14 cellular contexts compared by ENCODE assay signal in the genomic region with DNA sequence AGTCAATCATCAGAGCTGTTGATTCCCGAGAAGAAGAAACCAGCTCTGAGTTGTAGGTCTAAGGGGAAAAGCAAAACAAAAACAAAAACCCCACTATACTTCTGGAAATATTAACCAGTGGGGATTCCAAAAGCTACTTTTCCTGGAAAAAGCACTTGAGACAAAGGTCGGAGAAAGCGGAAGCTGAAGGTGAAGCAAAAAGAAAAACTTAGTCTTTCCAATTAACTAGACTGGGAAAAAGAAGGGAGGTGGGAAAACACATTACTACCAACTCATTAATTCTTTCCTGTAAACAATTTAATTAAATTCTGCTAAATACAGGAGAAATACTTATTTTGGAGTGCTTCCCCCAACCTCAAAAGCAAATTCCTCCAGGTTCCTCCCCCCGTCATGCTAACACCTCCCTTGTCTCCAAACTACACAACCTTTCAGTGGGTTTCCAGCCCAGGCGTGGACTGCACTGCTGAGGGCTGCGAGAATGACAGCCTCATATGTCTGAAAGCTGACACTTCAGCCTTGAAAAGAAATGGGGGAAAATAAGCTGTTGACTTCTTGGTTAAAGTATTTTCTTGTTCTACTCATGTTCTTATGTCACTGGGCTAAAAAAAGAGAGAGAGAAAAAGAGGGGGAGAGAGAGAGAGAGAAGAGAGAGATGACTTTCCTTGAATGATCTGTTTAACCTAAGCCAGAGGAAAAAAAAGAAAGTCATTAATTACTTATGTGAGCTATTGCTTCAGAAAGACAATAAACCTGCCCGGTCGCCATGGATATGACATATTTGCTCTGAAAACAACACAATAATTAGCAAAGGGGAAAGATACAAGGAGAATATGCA. TPM values are rescaled to one million over a fixed set of nuclear protein-coding genes. Genes with fewer than 3 reads are reported as not detected.
DNase-seq lines count a peak whose midpoint lies in the region; ATAC-seq and TF ChIP-seq lines count a peak whose summit lies in the region.
"Had no signal": no experiment of that assay in that cellular context is flagged by ENCODE, and none has a peak within 500 bp of the region (broad histone marks: within the 10 kb centered on the region; RNA-seq: fewer than 3 reads in every experiment).

No MANE protein-coding gene starts in this region.

- no peaks in the 10 kb centered on the region for H3K36me3 ChIP-seq in left ventricle myocardium inferior
- no peaks in the 10 kb centered on the region for H3K36me3 ChIP-seq in uterus
- H3K36me3 ChIP-seq: upper lobe of left lung had no signal

- peaks cover 6 to 11% of the 10 kb centered on the region in 2 donors for H3K4me1 Mint-ChIP-seq in immature natural killer cell

- peaks cover 0 to 2% (median 0%) of the 10 kb centered on the region in 6 donors for H3K9me3 Mint-ChIP-seq in immature natural killer cell
- H3K9me3 Mint-ChIP-seq: memory B cell had no signal

- intact Hi-C loops in left ventricle myocardium inferior (cut with micrococcal nuclease): no loop called here
- intact Hi-C loops in left cardiac atrium (cut with DNase I): loop anchor here (10.0 kb wide), 3 partner anchors 57 to 257 kb away; no protein-coding TSS in a partner anchor
- intact Hi-C loops in uterus (cut with DNase I; ENCODE audit: low total_unique reads): no loop called here

- H3K27ac ChIP-seq in left ventricle myocardium inferior (replicated peaks): peak overlapping the region; percentile 20
- peak overlapping the region; percentile 68 to 87 for H3K27ac ChIP-seq in uterus

- peak overlapping the region; percentile 10 for H3K4me3 ChIP-seq in left ventricle myocardium inferior
- H3K4me3 ChIP-seq in uterus: peak overlapping the region in 1 of 2 donors; percentile 0
- H3K4me3 ChIP-seq: upper lobe of left lung had no signal

- H3K36me3 Mint-ChIP-seq in immature natural killer cell: no peaks in the 10 kb centered on the region
- H3K36me3 Mint-ChIP-seq: memory B cell had no signal

- peaks cover 0 to 9% (median 8%) of the 10 kb centered on the region in 3 donors for H3K27me3 Mint-ChIP-seq in immature natural killer cell (ENCODE audit: low read depth in 3 of 3)

- H3K9me3 ChIP-seq in left ventricle myocardium inferior (replicated peaks) (no peaks in the 10 kb centered on the region), uterus (no peaks in the 10 kb centered on the region)
- H3K9me3 ChIP-seq: upper lobe of left lung had no signal

- no peak overlapping the region for H3K27ac Mint-ChIP-seq in immature natural killer cell
- H3K27ac Mint-ChIP-seq: memory B cell had no signal

- H3K27me3 ChIP-seq in left ventricle myocardium inferior (ENCODE audit: low read depth) (peaks cover 47% of the 10 kb centered on the region), uterus (peaks cover 0 to 4% of the 10 kb centered on the region in 2 donors)

- TF ChIP-seq POLR2A in uterus (IDR thresholded peaks at IDR 0.05): no peak

- no peak for DNase-seq in left ventricle myocardium inferior
- no peak for DNase-seq in left cardiac atrium
- peak; percentile 87 for DNase-seq in NCI-H748 (lab: John Stamatoyannopoulos, UW; ENCODE audit: unreplicated experiment)
- peak; percentile 31 for DNase-seq in kidney tubule cell (ENCODE audit: low spot score)
- peak in 1 of 2 donors; percentile 66 for DNase-seq in uterus
- DNase-seq in immature natural killer cell: no peak
- no peak for DNase-seq in NCI-H2227 treated with DMSO at 0.1 percent for 48 hours (lab: John Stamatoyannopoulos, UW)
- DNase-seq: amniotic stem cell; effector memory CD4-positive, alpha-beta T cell; SHP77 treated with DMSO at 0.1 percent for 48 hours; upper lobe of left lung had no signal

- no peak overlapping the region for H3K4me3 Mint-ChIP-seq in immature natural killer cell
- H3K4me3 Mint-ChIP-seq: memory B cell had no signal

- TF ChIP-seq CTCF in left ventricle myocardium inferior (IDR thresholded peaks at IDR 0.05; ENCODE audit: borderline replicate concordance) (no peak), uterus (IDR thresholded peaks at IDR 0.05) (no peak)

- peaks cover 98% of the 10 kb centered on the region for H3K4me1 ChIP-seq in left ventricle myocardium inferior
- no peaks in the 10 kb centered on the region for H3K4me1 ChIP-seq in uterus

- ATAC-seq in left cardiac atrium (no peak), HG03378 (IDR thresholded peaks at IDR 0.05; ENCODE audit: unreplicated experiment) (no peak)
- ATAC-seq: sciatic nerve had no signal

RNA-seq across cellular contexts. Expression of a gene that starts 5.1 kb away (rescaled TPM):
- total RNA-seq in left ventricle myocardium inferior (56.3 TPM), left cardiac atrium (10 to 100 TPM; 37.6 to 68.2 TPM), uterus (10 to 100 TPM in 1 of 4 donors, 1 to 10 TPM in 2, under 1 TPM in 1; 0.59 to 49.2 (median 3.9) TPM)
- 1 to 10 TPM; 1.0 to 6.5 (median 1.9) TPM for polyA plus RNA-seq in immature natural killer cell

Comparison
In these comparisons a context has a peak if more than half of its experiments do, and no peak if none do; other contexts are left out.
1. intact Hi-C loops: an anchor here in left cardiac atrium (10.0 kb wide); none called in left ventricle myocardium inferior and uterus.
2. DNase-seq: peak in NCI-H748 (single experiment) and kidney tubule cell (single experiment); none in left ventricle myocardium inferior (single experiment), left cardiac atrium (single experiment), immature natural killer cell (0 of 3) and NCI-H2227 treated with DMSO at 0.1 percent for 48 hours (single experiment).